Comparison of ENCODE assay signal across 9 cellular contexts in genomic region chr12:94644141-94644575, GRCh38. TPM values are rescaled to one million over a fixed set of nuclear protein-coding genes. Genes with fewer than 3 reads are reported as not detected.
DNase-seq lines count a peak whose midpoint lies in the region; ATAC-seq, FAIRE-seq and TF ChIP-seq lines count a peak whose summit lies in the region.
"Had no signal": no experiment of that assay in that cellular context is flagged by ENCODE, and none has a peak within 500 bp of the region (broad histone marks: within the 10 kb centered on the region; RNA-seq: fewer than 3 reads in every experiment).

No MANE protein-coding gene starts in this region.

- peaks cover 41% of the 10 kb centered on the region for H3K4me1 Mint-ChIP-seq in activated B cell treated with CpG ODN at 0.5 μM for 24 hours

- no peaks in the 10 kb centered on the region for H3K9me3 Mint-ChIP-seq in activated B cell treated with CpG ODN at 0.5 μM for 24 hours

- peak overlapping the region; percentile 73 for H3K27ac Mint-ChIP-seq in activated B cell treated with CpG ODN at 0.5 μM for 24 hours

- no peak for TF ChIP-seq POLR2A in GM12891 (IDR thresholded peaks at IDR 0.05; ENCODE audit: low read depth, low read length)

- peaks cover 7% of the 10 kb centered on the region for H3K36me3 Mint-ChIP-seq in activated B cell treated with CpG ODN at 0.5 μM for 24 hours (ENCODE audit: low read depth)

- peak overlapping the region; percentile 61 for H3K4me3 Mint-ChIP-seq in activated B cell treated with CpG ODN at 0.5 μM for 24 hours

- CTCF ChIA-PET in activated B cell treated with CpG ODN at 0.5 μM for 24 hours (lab: Charles Lee): interaction anchor here (1.1 kb wide), 1 partner anchor 231 kb away, joined by 4 read pairs; no protein-coding TSS in a partner anchor

- POLR2A ChIA-PET in activated B cell treated with CpG ODN at 0.5 μM for 24 hours (lab: Charles Lee): interaction anchor here (1.1 kb wide), 1 partner anchor 173 kb away, joined by 3 read pairs; no protein-coding TSS in a partner anchor

- DNase-seq in GM12891 (ENCODE audit: insufficient read length, low spot score) (no peak), activated B cell treated with CpG ODN at 0.5 μM for 24 hours (no peak), iris pigment epithelial cell (ENCODE audit: low read depth) (peak; percentile 87), urothelium cell line (ENCODE audit: low spot score) (peak; percentile 12), germinal center (ENCODE audit: low spot score) (no peak), NCI-H1436 (lab: John Stamatoyannopoulos, UW) (no peak), NCI-H446 treated with DMSO at 0.1 percent for 48 hours (lab: John Stamatoyannopoulos, UW) (no peak)

- intact Hi-C loops in activated B cell treated with CpG ODN at 0.5 μM for 24 hours (cut with micrococcal nuclease): loop anchor here (1.0 to 10.0 kb wide), 3 partner anchors 20 to 509 kb away; no protein-coding TSS in a partner anchor

- no peaks in the 10 kb centered on the region for H3K27me3 Mint-ChIP-seq in activated B cell treated with CpG ODN at 0.5 μM for 24 hours

- TF ChIP-seq CTCF in activated B cell treated with CpG ODN at 0.5 μM for 24 hours (IDR thresholded peaks at IDR 0.05): no peak

- FAIRE-seq in GM12891 (lab: Jason Lieb, UNC): peak; percentile 89
- no peak for FAIRE-seq in urothelium cell line (lab: Jason Lieb, UNC)
- FAIRE-seq: colon had no signal

- ATAC-seq in HG03064 (IDR thresholded peaks at IDR 0.05; ENCODE audit: low read depth, unreplicated experiment) (peak; percentile 42), activated B cell treated with CpG ODN at 0.5 μM for 24 hours (ENCODE audit: low read depth) (peak; percentile 53)

TF ChIP-seq in GM12891, 5 proteins besides CTCF, POLR2A, EP300 and RAD21:
- TF ChIP-seq PAX5 (IDR thresholded peaks at IDR 0.05; ENCODE audit: insufficient read depth, low read length, severe bottlenecking): no peak
- TF ChIP-seq SPI1 (IDR thresholded peaks at IDR 0.05; ENCODE audit: low read depth, low read length): peak; percentile 53; the same call in 1 of the 2 replicates

RNA-seq across cellular contexts. Expression of gene TMCC3, which starts 6.2 kb away (rescaled TPM):
- 8.1 TPM for polyA plus RNA-seq in GM12891 (2012; ENCODE audit: low read depth, missing spikeins)
- total RNA-seq in activated B cell treated with CpG ODN at 0.5 μM for 24 hours: 24.2 and 28.0 TPM in 2 replicates

Comparison
In these comparisons a context has a peak if more than half of its experiments do, and no peak if none do; other contexts are left out.
1. DNase-seq: peak in iris pigment epithelial cell (single experiment) and urothelium cell line (single experiment); none in GM12891 (single experiment), activated B cell treated with CpG ODN at 0.5 μM for 24 hours (single experiment), germinal center (single experiment), NCI-H1436 (single experiment) and NCI-H446 treated with DMSO at 0.1 percent for 48 hours (single experiment).